Comparison of ENCODE assay signal across 14 cellular contexts in genomic region chr5:170755679-170756456, GRCh38. TPM values are rescaled to one million over a fixed set of nuclear protein-coding genes. Genes with fewer than 3 reads are reported as not detected.
A peak's percentile ranks its signal among the peaks of the same experiment; 100 is the strongest.
DNase-seq lines count a peak whose midpoint lies in the region; ATAC-seq, FAIRE-seq and TF ChIP-seq lines count a peak whose summit lies in the region.
"Had no signal": no experiment of that assay in that cellular context is flagged by ENCODE, and none has a peak within 500 bp of the region (broad histone marks: within the 10 kb centered on the region; RNA-seq: fewer than 3 reads in every experiment).

No MANE protein-coding gene starts in this region.

- no peak for TF ChIP-seq RAD21 in H1 (IDR thresholded peaks at IDR 0.05 in 1 of 2, conservative IDR thresholded peaks at IDR 0.05 in 1 of 2; ENCODE audit: low read depth in 2 of 2, low read length in 2 of 2)

- no peak overlapping the region for H2BK120ac ChIP-seq in H1 (replicated peaks; ENCODE audit: low read depth, low read length)

- H3K56ac ChIP-seq in H1 (replicated peaks; ENCODE audit: insufficient read length, low read depth, low read length), result no peak overlapping the region

- TF ChIP-seq CTCF in H1 (IDR thresholded peaks at IDR 0.05; ENCODE audit: control extremely low read depth in 1 of 3, insufficient read depth in 1 of 3, low read depth in 1 of 3, low read length in 3 of 3), result no peak
- no peak for TF ChIP-seq CTCF in pancreas (IDR thresholded peaks at IDR 0.05)

- no peaks in the 10 kb centered on the region for H3K79me1 ChIP-seq in H1 (ENCODE audit: low read depth, low read length)

- H4K91ac ChIP-seq in H1 (replicated peaks; ENCODE audit: insufficient read length, low read length), result no peak overlapping the region

- H2BK20ac ChIP-seq in H1 (ENCODE audit: low read length), result no peak overlapping the region; the same call in 1 of the 2 replicates

- H2AK5ac ChIP-seq in H1 (ENCODE audit: low read depth, low read length), result no peak overlapping the region

- no peak overlapping the region for H3K4ac ChIP-seq in H1 (replicated peaks; ENCODE audit: insufficient read length, low read depth, low read length)

- CTCF ChIA-PET in H1 (lab: Charles Lee; ENCODE audit: partially characterized antibody), result interaction anchor here (0.6 to 3.4 kb wide), 10 partner anchors 11 to 117 kb away, joined by 3 to 21 read pairs (median 4); no protein-coding TSS in a partner anchor

- no peaks in the 10 kb centered on the region for H3K79me2 ChIP-seq in H1 (ENCODE audit: control insufficient read depth in 1 of 2, insufficient read depth in 2 of 2, low read length in 2 of 2)

- H3K18ac ChIP-seq in H1 (ENCODE audit: extremely low read depth, low read length), result peak overlapping the region; percentile 64; the same call in 1 of the 2 replicates

- H2BK12ac ChIP-seq in H1 (ENCODE audit: low read depth, low read length), result peak overlapping the region; percentile 77; the same call in 1 of the 2 replicates

- no peak overlapping the region for H3K14ac ChIP-seq in H1 (ENCODE audit: insufficient read length)

- H3K4me3 ChIP-seq in H1 (ENCODE audit: extremely low read depth in 1 of 4, insufficient read depth in 2 of 4, low read depth in 3 of 4, low read length in 4 of 4) (no peak overlapping the region), pancreas (no peak overlapping the region)
- H3K4me3 ChIP-seq: cardiac muscle cell, SK-N-MC had no signal

- ATAC-seq in pancreas (peak in 3 of 4 donors; percentile 14 to 24 (median 21)), HG03097 (IDR thresholded peaks at IDR 0.05; ENCODE audit: low FRiP score, unreplicated experiment) (no peak), HG03045 (IDR thresholded peaks at IDR 0.05; ENCODE audit: unreplicated experiment) (no peak)

- DNase-seq in Daoy (ENCODE audit: low read depth), result peak; percentile 34
- peak; percentile 11 for DNase-seq in NCI-H2196 treated with DMSO at 0.1 percent for 48 hours (lab: John Stamatoyannopoulos, UW; ENCODE audit: unreplicated experiment)
- DNase-seq in H1 (ENCODE audit: low read depth in 1 of 2, low spot score in 2 of 2), result no peak
- DNase-seq in pancreas, result no peak
- no peak for DNase-seq in activated naive CD4-positive, alpha-beta T cell (lab: John Stamatoyannopoulos, UW)
- no peak for DNase-seq in GM19240 (ENCODE audit: insufficient read length, low spot score)
- DNase-seq: CD4-positive, alpha-beta T cell; NCI-H2227 treated with DMSO at 0.1 percent for 48 hours had no signal

- no peak overlapping the region for H4K5ac ChIP-seq in H1 (ENCODE audit: insufficient read length, low read depth, low read length)

- intact Hi-C loops in pancreas (cut with DNase I), result no loop called here

- H3K23ac ChIP-seq in H1 (ENCODE audit: insufficient read length), result no peak overlapping the region

- WGBS in H1 (ENCODE audit: extremely low coverage in 1 of 2, insufficient coverage in 1 of 2, insufficient read length in 1 of 2, insufficient replicate concordance in 2 of 2, low coverage in 1 of 2, low lambda C conversion rate in 2 of 2, missing lambda C conversion rate in 1 of 2), 2 experiments, result 94% methylated on average over 7 of the region's 7 CpGs; no CpG with 5 or more reads in 1 of the 2 experiments
- 73 to 88% methylated on average over 7 of the region's 7 CpGs for WGBS in pancreas, 2 donors

- peaks cover 0 to 4% (median under 1%) of the 10 kb centered on the region in 4 experiments; a peak in 4 of 7 replicates for H3K4me1 ChIP-seq in H1 (replicated peaks in 1 of 4; ENCODE audit: control insufficient read depth in 3 of 4, insufficient read depth in 4 of 4, low read length in 3 of 4)
- H3K4me1 ChIP-seq in pancreas, result peaks cover 39 to 51% (median 40%) of the 10 kb centered on the region in 3 donors

- H2BK15ac ChIP-seq in H1 (ENCODE audit: low read length), result no peak overlapping the region

- H2BK5ac ChIP-seq in H1 (ENCODE audit: low read depth, low read length), result no peak overlapping the region

- no peak overlapping the region for H2AFZ ChIP-seq in H1 (ENCODE audit: low read length)

- TF ChIP-seq POLR2A in H1 (IDR thresholded peaks at IDR 0.05; ENCODE audit: control extremely low read depth in 1 of 2, low read depth in 2 of 2, low read length in 2 of 2), result no peak

- H3K36me3 ChIP-seq in H1 (ENCODE audit: control insufficient read depth in 2 of 4, insufficient read depth in 4 of 4, low read length in 3 of 4) (0 out of 8 replicates have a peak, but pooled peaks cover 0 to 4% (median 0%) of the 10 kb centered on the region in 4 experiments), pancreas (no peaks in the 10 kb centered on the region)
- H3K36me3 ChIP-seq: cardiac muscle cell had no signal

- no peak overlapping the region for H3K4me2 ChIP-seq in H1 (ENCODE audit: insufficient read depth in 1 of 2, low read depth in 2 of 2, low read length in 2 of 2)

- no peak overlapping the region for H3K9ac ChIP-seq in H1 (replicated peaks in 1 of 4; ENCODE audit: extremely low read depth in 1 of 4, low read depth in 3 of 4, low read length in 3 of 4)

- POLR2A ChIA-PET in H1 (lab: Charles Lee; ENCODE audit: partially characterized antibody), result interaction anchor here (0.9 to 9.5 kb wide), 3 partner anchors 7 to 21 kb away, joined by 3 to 190 read pairs (median 3); no protein-coding TSS in a partner anchor

- H4K8ac ChIP-seq in H1 (ENCODE audit: extremely low read depth, insufficient read depth, low read length), result no peak overlapping the region

- no peak for TF ChIP-seq EP300 in H1 (IDR thresholded peaks at IDR 0.05; ENCODE audit: borderline replicate concordance in 1 of 2, low read depth in 2 of 2, low read length in 2 of 2)

- H3K23me2 ChIP-seq in H1 (ENCODE audit: low read depth, low read length), result peaks cover 10% of the 10 kb centered on the region; the same call in 1 of the 2 replicates

- H4K20me1 ChIP-seq in H1 (replicated peaks in 1 of 2; ENCODE audit: control insufficient read depth in 1 of 2, insufficient read depth in 2 of 2, low read length in 2 of 2), result no peaks in the 10 kb centered on the region

- FAIRE-seq in H1 (lab: Jason Lieb, UNC), result no peak
- FAIRE-seq in pancreas (lab: Jason Lieb, UNC), result no peak
- FAIRE-seq: HTR-8/SVneo had no signal

- H3K27ac ChIP-seq in H1 (ENCODE audit: low read depth, low read length) (no peak overlapping the region), pancreas (peak overlapping the region; percentile 58 to 78 (median 68))
- H3K27ac ChIP-seq: cardiac muscle cell, SK-N-MC had no signal

- no peaks in the 10 kb centered on the region for H3K27me3 ChIP-seq in H1 (replicated peaks in 1 of 4; ENCODE audit: control insufficient read depth in 3 of 4, extremely low read depth in 1 of 4, insufficient read depth in 3 of 4, low read length in 3 of 4)
- H3K27me3 ChIP-seq in pancreas, result no peaks in the 10 kb centered on the region
- H3K27me3 ChIP-seq: cardiac muscle cell had no signal

- H3K9me3 ChIP-seq in H1 (ENCODE audit: insufficient read depth in 2 of 2, low read depth in 1 of 2, low read length in 1 of 2) (no peaks in the 10 kb centered on the region), pancreas (no peaks in the 10 kb centered on the region)

TF ChIP-seq in H1, 55 proteins besides CTCF, POLR2A, EP300 and RAD21:
- no peak for TF ChIP-seq SRF (IDR thresholded peaks at IDR 0.05; ENCODE audit: low read depth, low read length)
- no peak for TF ChIP-seq NANOG (IDR thresholded peaks at IDR 0.05; ENCODE audit: insufficient read depth, low read depth, low read length, poor library complexity, severe bottlenecking)
- TF ChIP-seq SUZ12 (IDR thresholded peaks at IDR 0.05; ENCODE audit: low read length), result no peak
- no peak for TF ChIP-seq KDM5A (IDR thresholded peaks at IDR 0.05; ENCODE audit: low read length)
- TF ChIP-seq SIRT6 (IDR thresholded peaks at IDR 0.05; ENCODE audit: low read length), result no peak
- TF ChIP-seq FOSL1 (IDR thresholded peaks at IDR 0.05; ENCODE audit: insufficient read depth, low read depth, low read length), result no peak
- TF ChIP-seq HDAC2 (IDR thresholded peaks at IDR 0.05; ENCODE audit: borderline replicate concordance in 1 of 2, low read depth in 2 of 2, low read length in 2 of 2), result no peak
- no peak for TF ChIP-seq GABPA (IDR thresholded peaks at IDR 0.05; ENCODE audit: borderline replicate concordance, insufficient read depth, low read length)
- TF ChIP-seq, protein P1, sequence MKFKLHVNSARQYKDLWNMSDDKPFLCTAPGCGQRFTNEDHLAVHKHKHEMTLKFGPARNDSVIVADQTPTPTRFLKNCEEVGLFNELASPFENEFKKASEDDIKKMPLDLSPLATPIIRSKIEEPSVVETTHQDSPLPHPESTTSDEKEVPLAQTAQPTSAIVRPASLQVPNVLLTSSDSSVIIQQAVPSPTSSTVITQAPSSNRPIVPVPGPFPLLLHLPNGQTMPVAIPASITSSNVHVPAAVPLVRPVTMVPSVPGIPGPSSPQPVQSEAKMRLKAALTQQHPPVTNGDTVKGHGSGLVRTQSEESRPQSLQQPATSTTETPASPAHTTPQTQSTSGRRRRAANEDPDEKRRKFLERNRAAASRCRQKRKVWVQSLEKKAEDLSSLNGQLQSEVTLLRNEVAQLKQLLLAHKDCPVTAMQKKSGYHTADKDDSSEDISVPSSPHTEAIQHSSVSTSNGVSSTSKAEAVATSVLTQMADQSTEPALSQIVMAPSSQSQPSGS (IDR thresholded peaks at IDR 0.05; ENCODE audit: low read length), result no peak
- no peak for TF ChIP-seq TAF1 (IDR thresholded peaks at IDR 0.05; ENCODE audit: low read depth, low read length)
- TF ChIP-seq, protein P2, sequence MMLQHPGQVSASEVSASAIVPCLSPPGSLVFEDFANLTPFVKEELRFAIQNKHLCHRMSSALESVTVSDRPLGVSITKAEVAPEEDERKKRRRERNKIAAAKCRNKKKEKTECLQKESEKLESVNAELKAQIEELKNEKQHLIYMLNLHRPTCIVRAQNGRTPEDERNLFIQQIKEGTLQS (IDR thresholded peaks at IDR 0.05; ENCODE audit: insufficient read depth, low read depth, low read length), result no peak
- no peak for TF ChIP-seq CTBP2 (IDR thresholded peaks at IDR 0.05; ENCODE audit: borderline replicate concordance, insufficient read depth, insufficient read length, low read length)
- no peak for TF ChIP-seq NRF1 (IDR thresholded peaks at IDR 0.05; ENCODE audit: low read depth, low read length)

RNA-seq across cellular contexts. Expression of gene GABRP, which starts 27.7 kb away (rescaled TPM):
- 0.06 and 0.40 TPM in 2 replicates for total RNA-seq in Daoy (2014; rRNA removed; shearing (Covaris generic))
- total RNA-seq in H1 (2021; fragmentation: NEBNext Ultra II Directional; extraction: Animal tissue kit (Norgen Biotek cat#: 25700)), result 3.7 and 3.9 TPM in 2 replicates
- polyA plus RNA-seq in H1 (2011; rRNA removed), result 2.5 and 4.0 TPM in 2 replicates
- 3.6 TPM for polyA plus RNA-seq in H1 (2011; cell fraction: cytosol; rRNA removed)
- polyA plus RNA-seq in H1 (2011; cell fraction: nucleus; rRNA removed), result 5.2 TPM
- polyA plus RNA-seq in H1 (2012, experiment 1 of 2), result 2.7 to 5.2 TPM (median 4.1 TPM) in 4 replicates
- 0.38 TPM for polyA plus RNA-seq in H1 (2012, experiment 2 of 2)
- 6.8 TPM for polyA plus RNA-seq in H1 (2013, experiment 1 of 2)
- polyA plus RNA-seq in H1 (2013, experiment 2 of 2), result 8.3 TPM
- 6.1 and 11.5 TPM in 2 replicates for polyA minus RNA-seq in H1 (2011; rRNA and poly(A)+ RNA removed)
- polyA minus RNA-seq in H1 (2011; cell fraction: cytosol; rRNA and poly(A)+ RNA removed), result 2.1 TPM
- 3.4 TPM for polyA minus RNA-seq in H1 (2011; cell fraction: nucleus; rRNA and poly(A)+ RNA removed)
- total RNA-seq in pancreas, result 1 to 10 TPM in 1 of 6 donors, under 1 TPM in 4, not detected in 1; 0.16 to 4.0 (median 0.26) TPM
- polyA plus RNA-seq in pancreas, result under 1 TPM; 0.07 to 0.15 TPM
- total RNA-seq: CD4-positive, alpha-beta T cell had no signal
- polyA plus RNA-seq: neural cell had no signal

Comparison
In these comparisons a context has a peak if more than half of its experiments do, and no peak if none do; other contexts are left out.
1. DNase-seq: peak in Daoy (single experiment) and NCI-H2196 treated with DMSO at 0.1 percent for 48 hours (single experiment); none in H1 (0 of 2), pancreas (0 of 6), activated naive CD4-positive, alpha-beta T cell (0 of 4) and GM19240 (single experiment).
2. ATAC-seq: peak in pancreas (3 of 4); none in HG03097 (single experiment) and HG03045 (single experiment).